Comparison of ENCODE assay signal across 17 cellular contexts in the genomic region with DNA sequence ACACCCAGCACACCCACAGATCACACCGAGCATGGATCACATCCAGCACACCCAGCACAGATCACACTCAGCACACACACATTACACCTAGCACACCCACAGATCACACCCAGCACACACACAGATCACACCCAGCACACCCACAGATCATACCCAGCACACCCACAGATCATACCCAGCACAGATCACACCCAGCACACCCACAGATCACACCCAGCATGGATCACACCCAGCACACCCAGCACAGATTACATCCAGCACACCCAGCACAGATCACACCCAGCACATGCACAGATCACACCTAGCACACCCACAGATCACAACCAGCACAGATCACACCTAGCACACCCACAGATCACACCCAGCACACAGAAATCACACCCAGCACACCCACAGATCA.
"Had no signal": no experiment of that assay in that cellular context is flagged by ENCODE, and none has a peak within 500 bp of the region (broad histone marks: within the 10 kb centered on the region; RNA-seq: fewer than 3 reads in every experiment).

No MANE protein-coding gene starts in this region.

- H3K9me3 ChIP-seq: colonic mucosa, esophagus muscularis mucosa, gastrocnemius medialis, heart right ventricle, left lung, lower lobe of right lung, mucosa of descending colon had no signal

- H3K4me1 ChIP-seq: colonic mucosa, gastrocnemius medialis, left lung, lower lobe of right lung had no signal

- H3K27me3 ChIP-seq: colonic mucosa, esophagus muscularis mucosa, gastrocnemius medialis, heart right ventricle, left lung had no signal

- H3K36me3 ChIP-seq: colonic mucosa had no signal

- H3K27ac ChIP-seq: colonic mucosa, esophagus muscularis mucosa, gastrocnemius medialis, heart right ventricle, left lung, lower lobe of right lung had no signal

- DNase-seq: colonic mucosa; cortex of kidney; effector memory CD4-positive, alpha-beta T cell; foreskin fibroblast; foreskin melanocyte; gastrocnemius medialis; glutamatergic neuron; head of caudate nucleus; heart right ventricle; hippocampal formation; left cardiac atrium; left lung; left ventricle myocardium superior; lower lobe of right lung; mesenchymal stem cell; mucosa of descending colon had no signal

- H3K4me3 ChIP-seq: colonic mucosa, esophagus muscularis mucosa, gastrocnemius medialis, heart right ventricle, left lung, lower lobe of right lung, mucosa of descending colon had no signal
